In the genomic region with DNA sequence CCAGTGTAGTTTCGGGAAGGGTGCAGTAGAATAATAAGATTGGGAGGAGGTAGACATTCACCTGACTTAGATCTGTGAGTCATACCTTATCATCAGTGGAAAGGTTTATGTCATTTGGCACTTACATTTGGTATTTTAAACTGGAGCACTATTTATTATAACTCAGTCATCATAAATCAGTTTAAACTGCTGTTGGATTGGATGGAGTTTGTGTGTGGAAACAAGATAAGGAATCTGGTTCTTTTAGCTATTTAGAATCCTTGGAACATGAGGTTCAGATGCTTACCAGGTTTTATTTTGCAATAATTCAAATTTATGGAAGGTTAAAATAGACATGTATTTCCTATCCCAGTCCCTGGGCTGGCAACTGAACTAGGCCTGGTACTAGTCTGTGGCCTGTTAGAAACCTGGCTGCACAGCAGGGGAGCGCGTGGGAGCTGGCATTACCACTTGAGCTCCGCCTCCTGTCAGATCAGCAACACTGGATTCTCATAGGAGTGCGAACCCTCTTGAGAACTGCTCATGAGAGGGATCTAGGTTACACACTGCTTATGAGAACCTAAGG, we compare ENCODE assay signal across 9 cellular contexts. TPM values are rescaled to one million over a fixed set of nuclear protein-coding genes. Genes with fewer than 3 reads are reported as not detected.
DNase-seq lines count a peak whose midpoint lies in the region; ATAC-seq, FAIRE-seq and TF ChIP-seq lines count a peak whose summit lies in the region.
"Had no signal": no experiment of that assay in that cellular context is flagged by ENCODE, and none has a peak within 500 bp of the region (broad histone marks: within the 10 kb centered on the region; RNA-seq: fewer than 3 reads in every experiment).

No MANE protein-coding gene starts in this region.

- CTCF ChIA-PET in activated CD4-positive, alpha-beta T cell treated with anti-CD3 and anti-CD28 coated beads for 36 hours (lab: Charles Lee): interaction anchor here (1.9 kb wide), 1 partner anchor 22 kb away, joined by 6 read pairs; no protein-coding TSS in a partner anchor
- CTCF ChIA-PET in SK-N-SH (lab: Yijun Ruan, JAX): no interaction called here

- TF ChIP-seq CTCF in SK-N-SH (IDR thresholded peaks at IDR 0.05): no peak
- TF ChIP-seq CTCF in left ventricle myocardium inferior (IDR thresholded peaks at IDR 0.05; ENCODE audit: borderline replicate concordance): no peak

- WGBS in SK-N-SH (ENCODE audit: low lambda C conversion rate): 71% methylated on average over 4 of the region's 5 CpGs

- H3F3A ChIP-seq in SK-N-SH (replicated peaks; ENCODE audit: insufficient read depth): peaks cover 3% of the 10 kb centered on the region

- FAIRE-seq in GM19239 (lab: Jason Lieb, UNC): no peak

- H3K4me3 Mint-ChIP-seq in activated CD4-positive, alpha-beta T cell treated with anti-CD3 and anti-CD28 coated beads for 36 hours: no peak overlapping the region
- no peak overlapping the region for H3K4me3 Mint-ChIP-seq in stimulated activated effector memory CD8-positive, alpha-beta T cell treated with anti-CD3 and anti-CD28 coated beads, Interleukin-12 subunit alpha, Interleukin-12 subunit beta, amount 100 ng/mL, for 72 hours

- no peaks in the 10 kb centered on the region for H3K27me3 Mint-ChIP-seq in activated CD4-positive, alpha-beta T cell treated with anti-CD3 and anti-CD28 coated beads for 36 hours

- POLR2A ChIA-PET in activated CD4-positive, alpha-beta T cell treated with anti-CD3 and anti-CD28 coated beads for 36 hours (lab: Charles Lee): no interaction called here
- POLR2A ChIA-PET in SK-N-SH (lab: Yijun Ruan, JAX): no interaction called here

- H3K9me3 ChIP-seq in SK-N-SH (no peaks in the 10 kb centered on the region), left ventricle myocardium inferior (replicated peaks) (no peaks in the 10 kb centered on the region)
- H3K9me3 ChIP-seq: BLaER1 treated with 17β-estradiol and CSF1 and Interleukin-3, amounts not matched to agents 10 nM and 100 nM had no signal

- H3K4me2 ChIP-seq in SK-N-SH: no peak overlapping the region

- H3K4me1 Mint-ChIP-seq in activated CD4-positive, alpha-beta T cell treated with anti-CD3 and anti-CD28 coated beads for 36 hours: peaks cover 41% of the 10 kb centered on the region
- peaks cover 36% of the 10 kb centered on the region for H3K4me1 Mint-ChIP-seq in stimulated activated effector memory CD8-positive, alpha-beta T cell treated with anti-CD3 and anti-CD28 coated beads, Interleukin-12 subunit alpha, Interleukin-12 subunit beta, amount 100 ng/mL, for 72 hours

- intact Hi-C loops in activated CD4-positive, alpha-beta T cell treated with anti-CD3 and anti-CD28 coated beads for 36 hours (cut with DNase I, micrococcal nuclease): no loop called here
- intact Hi-C loops in left ventricle myocardium inferior (cut with micrococcal nuclease): no loop called here

- peak; percentile 78 for ATAC-seq in activated CD4-positive, alpha-beta T cell treated with anti-CD3 and anti-CD28 coated beads for 36 hours
- peak; percentile 45 for ATAC-seq in stimulated activated effector memory CD8-positive, alpha-beta T cell treated with anti-CD3 and anti-CD28 coated beads, Interleukin-12 subunit alpha, Interleukin-12 subunit beta, amount 100 ng/mL, for 72 hours
- ATAC-seq in HG03354 (IDR thresholded peaks at IDR 0.05; ENCODE audit: poor library complexity, severe bottlenecking, unreplicated experiment): no peak

- peaks cover 53% of the 10 kb centered on the region for H3K79me2 ChIP-seq in SK-N-SH (ENCODE audit: insufficient read depth)

- peaks cover 57% of the 10 kb centered on the region for H4K20me1 ChIP-seq in SK-N-SH (ENCODE audit: insufficient read depth)

- no peaks in the 10 kb centered on the region for H3K36me3 Mint-ChIP-seq in activated CD4-positive, alpha-beta T cell treated with anti-CD3 and anti-CD28 coated beads for 36 hours (ENCODE audit: low read depth)
- H3K36me3 Mint-ChIP-seq in stimulated activated effector memory CD8-positive, alpha-beta T cell treated with anti-CD3 and anti-CD28 coated beads, Interleukin-12 subunit alpha, Interleukin-12 subunit beta, amount 100 ng/mL, for 72 hours: no peaks in the 10 kb centered on the region

- no peak overlapping the region for H3K9ac ChIP-seq in SK-N-SH
- H3K9ac ChIP-seq: BLaER1 treated with 17β-estradiol and CSF1 and Interleukin-3, amounts not matched to agents 10 nM and 100 nM had no signal

- H3K9me3 Mint-ChIP-seq in activated CD4-positive, alpha-beta T cell treated with anti-CD3 and anti-CD28 coated beads for 36 hours (ENCODE audit: low read depth): no peaks in the 10 kb centered on the region
- no peaks in the 10 kb centered on the region for H3K9me3 Mint-ChIP-seq in stimulated activated effector memory CD8-positive, alpha-beta T cell treated with anti-CD3 and anti-CD28 coated beads, Interleukin-12 subunit alpha, Interleukin-12 subunit beta, amount 100 ng/mL, for 72 hours

- peak overlapping the region in 1 of 2 experiments; percentile 28; a peak in 1 of 4 replicates for H3K27ac ChIP-seq in SK-N-SH (ENCODE audit: low read depth in 2 of 2, low read length in 1 of 2)
- H3K27ac ChIP-seq in left ventricle myocardium inferior (replicated peaks): peak overlapping the region; percentile 9
- H3K27ac ChIP-seq: BLaER1 treated with 17β-estradiol and CSF1 and Interleukin-3, amounts not matched to agents 10 nM and 100 nM had no signal

- no peak for TF ChIP-seq EP300 in SK-N-SH (IDR thresholded peaks at IDR 0.05; ENCODE audit: borderline replicate concordance in 1 of 2, low read depth in 1 of 2, low read length in 1 of 2)

- DNase-seq in activated CD4-positive, alpha-beta T cell treated with anti-CD3 and anti-CD28 coated beads for 36 hours: peak; percentile 60
- no peak for DNase-seq in activated CD4-positive, alpha-beta T cell treated with anti-CD3 and anti-CD28 coated beads for 1 hour
- DNase-seq in SK-N-SH (peak; percentile 23), left ventricle myocardium inferior (peak; percentile 51), NCI-H774 (lab: John Stamatoyannopoulos, UW) (no peak), GM19239 (ENCODE audit: insufficient read length, low spot score) (no peak)
- no peak for DNase-seq in stimulated activated effector memory CD8-positive, alpha-beta T cell treated with anti-CD3 and anti-CD28 coated beads, Interleukin-12 subunit alpha, Interleukin-12 subunit beta, amount 100 ng/mL, for 72 hours (ENCODE audit: low spot score in 2 of 2)

- peak overlapping the region; percentile 47 for H3K27ac Mint-ChIP-seq in activated CD4-positive, alpha-beta T cell treated with anti-CD3 and anti-CD28 coated beads for 36 hours
- H3K27ac Mint-ChIP-seq in stimulated activated effector memory CD8-positive, alpha-beta T cell treated with anti-CD3 and anti-CD28 coated beads, Interleukin-12 subunit alpha, Interleukin-12 subunit beta, amount 100 ng/mL, for 72 hours: no peak overlapping the region

- no peak overlapping the region for H3K4me3 ChIP-seq in SK-N-SH (ENCODE audit: low read depth in 2 of 2, low read length in 1 of 2)
- H3K4me3 ChIP-seq in left ventricle myocardium inferior: no peak overlapping the region
- H3K4me3 ChIP-seq: BLaER1 treated with 17β-estradiol and CSF1 and Interleukin-3, amounts not matched to agents 10 nM and 100 nM had no signal

- no peaks in the 10 kb centered on the region for H3K27me3 ChIP-seq in SK-N-SH (ENCODE audit: insufficient read depth)
- no peaks in the 10 kb centered on the region for H3K27me3 ChIP-seq in left ventricle myocardium inferior (ENCODE audit: low read depth)
- H3K27me3 ChIP-seq: BLaER1 treated with 17β-estradiol and CSF1 and Interleukin-3, amounts not matched to agents 10 nM and 100 nM had no signal

- H2AFZ ChIP-seq in SK-N-SH (ENCODE audit: low read depth): no peak overlapping the region

- no peaks in the 10 kb centered on the region for H3K9me2 ChIP-seq in SK-N-SH

- H3K36me3 ChIP-seq in SK-N-SH (replicated peaks in 1 of 2; ENCODE audit: control insufficient read depth in 1 of 2, insufficient read depth in 2 of 2, low read length in 1 of 2) (no peaks in the 10 kb centered on the region), left ventricle myocardium inferior (no peaks in the 10 kb centered on the region)

- H3K4me1 ChIP-seq in SK-N-SH (ENCODE audit: control insufficient read depth in 1 of 2, insufficient read depth in 2 of 2, low read depth in 1 of 2, low read length in 1 of 2) (peaks cover 6 to 9% of the 10 kb centered on the region in 2 experiments; a peak in 3 of 4 replicates), left ventricle myocardium inferior (peaks cover 44% of the 10 kb centered on the region)

- TF ChIP-seq RAD21 in SK-N-SH (IDR thresholded peaks at IDR 0.05; ENCODE audit: low read length): no peak

TF ChIP-seq in SK-N-SH, 30 proteins besides CTCF, POLR2A, EP300 and RAD21:
- TF ChIP-seq, protein P1, sequence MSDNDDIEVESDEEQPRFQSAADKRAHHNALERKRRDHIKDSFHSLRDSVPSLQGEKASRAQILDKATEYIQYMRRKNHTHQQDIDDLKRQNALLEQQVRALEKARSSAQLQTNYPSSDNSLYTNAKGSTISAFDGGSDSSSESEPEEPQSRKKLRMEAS (IDR thresholded peaks at IDR 0.05; ENCODE audit: low read depth): no peak
- peak; percentile 32; the same call in 1 of the 2 replicates for TF ChIP-seq TCF12 (IDR thresholded peaks at IDR 0.05)
- no peak for TF ChIP-seq ELF1 (IDR thresholded peaks at IDR 0.05)
- no peak for TF ChIP-seq NFIC (IDR thresholded peaks at IDR 0.05; ENCODE audit: borderline replicate concordance)
- TF ChIP-seq USF1 (IDR thresholded peaks at IDR 0.05; ENCODE audit: borderline replicate concordance, low read depth): no peak

RNA-seq across cellular contexts. Expression of gene ZFAND6, which starts 34.5 kb away (rescaled TPM):
- total RNA-seq in activated CD4-positive, alpha-beta T cell treated with anti-CD3 and anti-CD28 coated beads for 36 hours: 10 to 100 TPM; 30.2 to 37.2 TPM
- 90.1 and 114 TPM in 2 replicates for polyA plus RNA-seq in SK-N-SH (2012; rRNA removed)
- 102 and 118 TPM in 2 replicates for polyA plus RNA-seq in SK-N-SH (2012; cell fraction: cytosol; rRNA removed)
- polyA plus RNA-seq in SK-N-SH (2012; cell fraction: nucleus; rRNA removed): 25.1 and 65.9 TPM in 2 replicates
- total RNA-seq in left ventricle myocardium inferior: 75.0 TPM

RNA-seq across cellular contexts. Expression of gene FAH, which starts 58.9 kb away (rescaled TPM):
- 10 to 100 TPM; 41.1 to 44.3 TPM for total RNA-seq in activated CD4-positive, alpha-beta T cell treated with anti-CD3 and anti-CD28 coated beads for 36 hours
- polyA plus RNA-seq in SK-N-SH (2012; rRNA removed): 34.9 and 36.9 TPM in 2 replicates
- polyA plus RNA-seq in SK-N-SH (2012; cell fraction: cytosol; rRNA removed): 24.4 and 27.8 TPM in 2 replicates
- 64.1 and 93.9 TPM in 2 replicates for polyA plus RNA-seq in SK-N-SH (2012; cell fraction: nucleus; rRNA removed)
- total RNA-seq in left ventricle myocardium inferior: 18.0 TPM

Comparison
In these comparisons a context has a peak if more than half of its experiments do, and no peak if none do; other contexts are left out.
1. DNase-seq: peak in activated CD4-positive, alpha-beta T cell treated with anti-CD3 and anti-CD28 coated beads for 36 hours (single experiment), SK-N-SH (single experiment) and left ventricle myocardium inferior (single experiment); none in activated CD4-positive, alpha-beta T cell treated with anti-CD3 and anti-CD28 coated beads for 1 hour (single experiment), stimulated activated effector memory CD8-positive, alpha-beta T cell treated with anti-CD3 and anti-CD28 coated beads, Interleukin-12 subunit alpha, Interleukin-12 subunit beta, amount 100 ng/mL, for 72 hours (0 of 2), NCI-H774 (single experiment) and GM19239 (single experiment).